Comparison of ENCODE assay signal across 10 cellular contexts in genomic region chr4:107740950-107741701, GRCh38. TPM values are rescaled to one million over a fixed set of nuclear protein-coding genes. Genes with fewer than 3 reads are reported as not detected.
DNase-seq lines count a peak whose midpoint lies in the region; ATAC-seq, FAIRE-seq and TF ChIP-seq lines count a peak whose summit lies in the region.
"Had no signal": no experiment of that assay in that cellular context is flagged by ENCODE, and none has a peak within 500 bp of the region (broad histone marks: within the 10 kb centered on the region; RNA-seq: fewer than 3 reads in every experiment).

No MANE protein-coding gene starts in this region.

- DNase-seq in GM23338 (ENCODE audit: low spot score) (no peak), astrocyte of the spinal cord (ENCODE audit: low read depth, low spot score) (peak; percentile 69), smooth muscle cell (lab: John Stamatoyannopoulos, UW; ENCODE audit: unreplicated experiment) (peak; percentile 24), GM12892 (ENCODE audit: insufficient read length) (no peak), middle frontal gyrus (ENCODE audit: extremely low spot score, low spot score) (no peak), T-helper 1 cell (no peak)
- DNase-seq: NCI-H1417 treated with DMSO at 0.1 percent for 48 hours had no signal

- H3K27me3 ChIP-seq in GM23338 (ENCODE audit: insufficient read depth) = no peaks in the 10 kb centered on the region
- H3K27me3 ChIP-seq in layer of hippocampus (ENCODE audit: control insufficient read depth, insufficient read depth, low read length) = no peaks in the 10 kb centered on the region
- no peaks in the 10 kb centered on the region for H3K27me3 ChIP-seq in smooth muscle cell (ENCODE audit: low read depth)

- no peaks in the 10 kb centered on the region for H3K27me3 Mint-ChIP-seq in GM23338 (ENCODE audit: insufficient read depth, low read depth, poor library complexity)
- H3K27me3 Mint-ChIP-seq: dendritic cell treated with granulocyte-macrophage colony-stimulating factor and Interleukin-4, amounts not matched to agents 40 ng/mL and 50 ng/mL, for 4 days had no signal

- H4K20me1 ChIP-seq in GM23338 (replicated peaks; ENCODE audit: insufficient read depth) (no peaks in the 10 kb centered on the region), smooth muscle cell (ENCODE audit: low read depth) (no peaks in the 10 kb centered on the region)

- H2AFZ ChIP-seq in GM23338 = peak overlapping the region; percentile 59; the same call in 1 of the 2 replicates
- peak overlapping the region; percentile 78 for H2AFZ ChIP-seq in smooth muscle cell (ENCODE audit: low read depth)

- no peak overlapping the region for H3K27ac Mint-ChIP-seq in GM23338
- H3K27ac Mint-ChIP-seq: dendritic cell treated with granulocyte-macrophage colony-stimulating factor and Interleukin-4, amounts not matched to agents 40 ng/mL and 50 ng/mL, for 4 days had no signal

- H3K4me1 ChIP-seq in GM23338 (ENCODE audit: insufficient read depth) (peaks cover 4% of the 10 kb centered on the region; the same call in 1 of the 2 replicates), smooth muscle cell (ENCODE audit: low read depth) (no peaks in the 10 kb centered on the region)

- FAIRE-seq in GM12892 (lab: Jason Lieb, UNC) = no peak

- H3K79me2 ChIP-seq in GM23338 (replicated peaks; ENCODE audit: insufficient read depth) (no peaks in the 10 kb centered on the region), smooth muscle cell (ENCODE audit: low read depth) (no peaks in the 10 kb centered on the region)

- H3K9me2 ChIP-seq in GM23338 (ENCODE audit: insufficient read depth) = no peaks in the 10 kb centered on the region

- in situ Hi-C loops in astrocyte of the spinal cord (cut with HindIII; ENCODE audit: low sequenced_read_pairs) = no loop called here

- H3K27ac ChIP-seq in GM23338 (ENCODE audit: low read depth) (no peak overlapping the region), layer of hippocampus (ENCODE audit: low read depth, low read length) (peak overlapping the region; percentile 6), smooth muscle cell (ENCODE audit: low read depth) (peak overlapping the region; percentile 87)

- no peak for TF ChIP-seq CTCF in GM23338 (conservative IDR thresholded peaks at IDR 0.05; ENCODE audit: low read depth in 2 of 2)
- no peak for TF ChIP-seq CTCF in astrocyte of the spinal cord (IDR thresholded peaks at IDR 0.05; ENCODE audit: low read depth, low read length)
- TF ChIP-seq CTCF in smooth muscle cell (IDR thresholded peaks at IDR 0.05; ENCODE audit: borderline replicate concordance, insufficient read depth, poor library complexity, severe bottlenecking) = no peak

- ATAC-seq in GM23338 (no peak), HG02938 (IDR thresholded peaks at IDR 0.05; ENCODE audit: unreplicated experiment) (no peak)

- H3K36me3 Mint-ChIP-seq in GM23338 (ENCODE audit: low read depth) = peaks cover 3% of the 10 kb centered on the region; the same call in 1 of the 3 replicates

- H3K4me3 Mint-ChIP-seq in GM23338 = no peak overlapping the region
- H3K4me3 Mint-ChIP-seq: dendritic cell treated with granulocyte-macrophage colony-stimulating factor and Interleukin-4, amounts not matched to agents 40 ng/mL and 50 ng/mL, for 4 days had no signal

- peaks cover 3% of the 10 kb centered on the region; the same call in 2 of the 3 replicates for H3K9me3 Mint-ChIP-seq in GM23338

- peaks cover 7% of the 10 kb centered on the region; the same call in 1 of the 2 replicates for H3K36me3 ChIP-seq in GM23338 (ENCODE audit: insufficient read depth)
- no peaks in the 10 kb centered on the region for H3K36me3 ChIP-seq in smooth muscle cell (ENCODE audit: low read depth)

- H3K4me1 Mint-ChIP-seq in GM23338 = peaks cover 6% of the 10 kb centered on the region; the same call in 2 of the 3 replicates

- 6% methylated on average over 11 of the region's 11 CpGs for WGBS in smooth muscle cell (ENCODE audit: low lambda C conversion rate)

- H3K9ac ChIP-seq in smooth muscle cell (ENCODE audit: low read depth) = peak overlapping the region; percentile 60

- no peaks in the 10 kb centered on the region for H3K9me3 ChIP-seq in smooth muscle cell (replicated peaks; ENCODE audit: low read depth)

- H3F3A ChIP-seq in GM23338 (replicated peaks; ENCODE audit: low read depth) (no peaks in the 10 kb centered on the region), smooth muscle cell (ENCODE audit: low read depth) (peaks cover 29% of the 10 kb centered on the region)

- no peak for TF ChIP-seq POLR2A in GM12892 (IDR thresholded peaks at IDR 0.05; ENCODE audit: low read depth, low read length)

- H3K4me3 ChIP-seq in GM23338 (no peak overlapping the region), astrocyte of the spinal cord (ENCODE audit: low read depth, low read length) (no peak overlapping the region), smooth muscle cell (peak overlapping the region; percentile 25)

- H3K4me2 ChIP-seq in GM23338 (no peak overlapping the region), smooth muscle cell (peak overlapping the region; percentile 73)

TF ChIP-seq in GM23338, 12 proteins besides CTCF, POLR2A, EP300 and RAD21 (continues in another document):
- TF ChIP-seq ZNF462 (CRISPR knock-in tag; IDR thresholded peaks at IDR 0.05) (no peak), EZH2phosphoT487 (IDR thresholded peaks at IDR 0.05; ENCODE audit: unreplicated experiment) (no peak), EZH2 (IDR thresholded peaks at IDR 0.05; ENCODE audit: low read depth, unreplicated experiment) (no peak), POLR2AphosphoS5 (IDR thresholded peaks at IDR 0.05; ENCODE audit: low read depth) (no peak)

RNA-seq across cellular contexts. Expression of gene PAPSS1, which starts 21.1 kb away (rescaled TPM):
- 79.1 and 85.8 TPM in 2 replicates for total RNA-seq in GM23338 (2014; rRNA removed; shearing (Covaris generic))
- polyA plus RNA-seq in GM23338 (2016; fragmentation: Nextera tagmentation; extraction: Ambion mirVana) = 72.0 and 76.6 TPM in 2 replicates
- 188 and 206 TPM in 2 replicates for total RNA-seq in smooth muscle cell
- 141 and 198 TPM in 2 replicates for polyA plus RNA-seq in smooth muscle cell
- 35.2 TPM for polyA plus RNA-seq in GM12892 (2012; ENCODE audit: missing spikeins)

Comparison
In these comparisons a context has a peak if more than half of its experiments do, and no peak if none do; other contexts are left out.
1. DNase-seq: peak in astrocyte of the spinal cord (single experiment) and smooth muscle cell (single experiment); none in GM23338 (single experiment), GM12892 (single experiment), middle frontal gyrus (single experiment) and T-helper 1 cell (0 of 5).